Comparison of ENCODE assay signal across 8 cellular contexts in the genomic region with DNA sequence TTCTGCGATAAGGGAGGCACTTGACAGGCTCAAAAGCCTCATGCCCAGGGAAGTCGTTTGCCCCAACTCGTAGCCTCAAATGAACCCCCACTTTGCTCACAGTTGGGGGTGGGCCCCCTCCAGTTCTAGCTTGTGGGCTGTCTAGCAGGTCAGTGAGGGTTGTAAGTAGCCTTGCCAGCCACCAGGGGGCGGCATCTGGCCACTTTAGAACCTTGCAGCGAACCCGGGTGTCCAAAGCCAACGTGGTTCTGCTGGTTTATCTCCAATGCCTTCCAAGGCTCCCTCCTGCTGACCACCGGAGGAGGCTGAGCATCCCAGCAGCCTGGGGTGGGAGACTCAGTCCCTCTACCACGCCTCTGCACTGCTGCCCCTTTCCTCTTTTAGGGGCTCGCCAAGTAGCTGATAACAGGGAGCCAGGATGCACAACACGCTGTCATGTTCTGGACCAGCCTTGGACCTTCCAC. TPM values are rescaled to one million over a fixed set of nuclear protein-coding genes. Genes with fewer than 3 reads are reported as not detected.
DNase-seq lines count a peak whose midpoint lies in the region; ATAC-seq, FAIRE-seq and TF ChIP-seq lines count a peak whose summit lies in the region.

No MANE protein-coding gene starts in this region.

- WGBS in A549 (ENCODE audit: missing lambda C conversion rate), result 15% methylated on average over 9 of the region's 11 CpGs

- no peaks in the 10 kb centered on the region for H4K20me1 ChIP-seq in OCI-LY1 (ENCODE audit: insufficient read depth, low read length)
- H4K20me1 ChIP-seq in neural cell (ENCODE audit: insufficient read depth), result no peaks in the 10 kb centered on the region

- peak; percentile 88 for TF ChIP-seq CTCF in A549 (IDR thresholded peaks at IDR 0.05)
- peak; percentile 85 for TF ChIP-seq CTCF in OCI-LY1 (IDR thresholded peaks at IDR 0.05; ENCODE audit: low read length)
- TF ChIP-seq CTCF in fibroblast of mammary gland (conservative IDR thresholded peaks at IDR 0.05; ENCODE audit: control insufficient read depth, insufficient read depth, low read depth, low read length), result peak; percentile 92
- peak; percentile 72 for TF ChIP-seq CTCF in neural cell (IDR thresholded peaks at IDR 0.05; ENCODE audit: poor library complexity, severe bottlenecking)

- no peaks in the 10 kb centered on the region for H3K9me3 ChIP-seq in A549
- no peaks in the 10 kb centered on the region for H3K9me3 ChIP-seq in OCI-LY1 (ENCODE audit: low read length)
- no peaks in the 10 kb centered on the region for H3K9me3 ChIP-seq in neural cell (ENCODE audit: low read length)

- peak; percentile 83 to 96 for DNase-seq in A549 (ENCODE audit: low read depth in 1 of 2, low spot score in 1 of 2)
- peak; percentile 70 for DNase-seq in activated T-cell treated with anti-CD3 and anti-CD28 coated beads for 48 hours (ENCODE audit: low read depth)
- DNase-seq in fibroblast of mammary gland (ENCODE audit: low read depth), result peak; percentile 72
- DNase-seq in stimulated activated naive CD4-positive, alpha-beta T cell treated with Interleukin-2 at 50 U/mL for 16 hours (lab: John Stamatoyannopoulos, UW), result peak; percentile 67

- no peaks in the 10 kb centered on the region for H3F3A ChIP-seq in OCI-LY1 (ENCODE audit: insufficient read depth, low read length)
- no peaks in the 10 kb centered on the region for H3F3A ChIP-seq in neural cell (ENCODE audit: insufficient read depth, low read length, poor library complexity, severe bottlenecking)

- TF ChIP-seq EP300 in A549 (IDR thresholded peaks at IDR 0.05), result no peak
- TF ChIP-seq EP300 in neural cell (conservative IDR thresholded peaks at IDR 0.05; ENCODE audit: poor library complexity, severe bottlenecking), result no peak

- CTCF ChIA-PET in A549 (lab: Yijun Ruan, JAX), result interaction anchor here (0.5 to 7.5 kb wide), 62 partner anchors 7 to 1147 kb away, joined by 3 to 118 read pairs (median 4); a partner anchor contains a TSS

- H3K27ac ChIP-seq in A549 (no peak overlapping the region), OCI-LY1 (ENCODE audit: low read depth, low read length, poor library complexity, severe bottlenecking) (no peak overlapping the region), neural cell (ENCODE audit: low read length) (no peak overlapping the region)

- no peak for FAIRE-seq in A549 (lab: Jason Lieb, UNC)

- H3K4me1 ChIP-seq in A549, result no peaks in the 10 kb centered on the region
- peaks cover 3% of the 10 kb centered on the region for H3K4me1 ChIP-seq in OCI-LY1 (ENCODE audit: insufficient read depth, low read length, severe bottlenecking)

- H3K4me3 ChIP-seq in A549 (no peak overlapping the region), OCI-LY1 (ENCODE audit: low read depth, low read length, poor library complexity, severe bottlenecking) (peak overlapping the region; percentile 39), fibroblast of mammary gland (ENCODE audit: control insufficient read depth, low read depth, low read length) (no peak overlapping the region), neural cell (ENCODE audit: low read length) (no peak overlapping the region)

- ATAC-seq in A549, result peak; percentile 92 to 98
- ATAC-seq in GM18508 (IDR thresholded peaks at IDR 0.05; ENCODE audit: insufficient read depth, unreplicated experiment), result peak; percentile 58
- ATAC-seq in HG03521 (IDR thresholded peaks at IDR 0.05; ENCODE audit: unreplicated experiment), result peak; percentile 88

- TF ChIP-seq POLR2A in A549 (IDR thresholded peaks at IDR 0.05; ENCODE audit: low read length), result no peak

- H3K9ac ChIP-seq in OCI-LY1 (ENCODE audit: low read length) (no peak overlapping the region), neural cell (ENCODE audit: low read length) (no peak overlapping the region)

- peak overlapping the region; percentile 83 for H3K4me2 ChIP-seq in A549
- H3K4me2 ChIP-seq in OCI-LY1 (ENCODE audit: low read length), result peak overlapping the region; percentile 53
- H3K4me2 ChIP-seq in neural cell (ENCODE audit: low read length), result no peak overlapping the region

- H3K36me3 ChIP-seq in OCI-LY1 (ENCODE audit: insufficient read depth, low read length), result no peaks in the 10 kb centered on the region
- H3K36me3 ChIP-seq in neural cell (ENCODE audit: insufficient read depth, low read length), result no peaks in the 10 kb centered on the region

- no peak overlapping the region for H2AFZ ChIP-seq in OCI-LY1 (ENCODE audit: low read length)
- no peak overlapping the region for H2AFZ ChIP-seq in neural cell (ENCODE audit: low read depth, low read length)

- peaks cover 6% of the 10 kb centered on the region for H3K27me3 ChIP-seq in OCI-LY1 (ENCODE audit: insufficient read depth, low read length)
- no peaks in the 10 kb centered on the region for H3K27me3 ChIP-seq in neural cell (ENCODE audit: insufficient read depth, low read depth, low read length)

- no peaks in the 10 kb centered on the region for H3K79me2 ChIP-seq in OCI-LY1 (ENCODE audit: insufficient read depth, low read length)
- no peaks in the 10 kb centered on the region for H3K79me2 ChIP-seq in neural cell (replicated peaks; ENCODE audit: insufficient read depth, low read length)

- peak; percentile 84 for TF ChIP-seq RAD21 in A549 (conservative IDR thresholded peaks at IDR 0.05 in 1 of 2, IDR thresholded peaks at IDR 0.05 in 1 of 2)
- TF ChIP-seq RAD21 in neural cell (conservative IDR thresholded peaks at IDR 0.05), result peak; percentile 67

- POLR2A ChIA-PET in A549 (lab: Yijun Ruan, JAX), result no interaction called here

- H3K9me2 ChIP-seq in OCI-LY1 (ENCODE audit: low read depth, low read length), result no peaks in the 10 kb centered on the region
- H3K9me2 ChIP-seq in neural cell (ENCODE audit: insufficient read depth, low read length), result no peaks in the 10 kb centered on the region

TF ChIP-seq in A549, 52 proteins besides CTCF, POLR2A, EP300 and RAD21:
- no peak for TF ChIP-seq HOXB13 (CRISPR knock-in tag; IDR thresholded peaks at IDR 0.05; ENCODE audit: low read depth)
- peak; percentile 66 for TF ChIP-seq SMC3 (IDR thresholded peaks at IDR 0.05)

TF ChIP-seq in neural cell, 6 proteins besides CTCF, POLR2A, EP300 and RAD21:
- TF ChIP-seq POLR2AphosphoS5 (IDR thresholded peaks at IDR 0.05) (no peak), SMC3 (conservative IDR thresholded peaks at IDR 0.05; ENCODE audit: poor library complexity) (peak; percentile 60)
- TF ChIP-seq, protein P1, sequence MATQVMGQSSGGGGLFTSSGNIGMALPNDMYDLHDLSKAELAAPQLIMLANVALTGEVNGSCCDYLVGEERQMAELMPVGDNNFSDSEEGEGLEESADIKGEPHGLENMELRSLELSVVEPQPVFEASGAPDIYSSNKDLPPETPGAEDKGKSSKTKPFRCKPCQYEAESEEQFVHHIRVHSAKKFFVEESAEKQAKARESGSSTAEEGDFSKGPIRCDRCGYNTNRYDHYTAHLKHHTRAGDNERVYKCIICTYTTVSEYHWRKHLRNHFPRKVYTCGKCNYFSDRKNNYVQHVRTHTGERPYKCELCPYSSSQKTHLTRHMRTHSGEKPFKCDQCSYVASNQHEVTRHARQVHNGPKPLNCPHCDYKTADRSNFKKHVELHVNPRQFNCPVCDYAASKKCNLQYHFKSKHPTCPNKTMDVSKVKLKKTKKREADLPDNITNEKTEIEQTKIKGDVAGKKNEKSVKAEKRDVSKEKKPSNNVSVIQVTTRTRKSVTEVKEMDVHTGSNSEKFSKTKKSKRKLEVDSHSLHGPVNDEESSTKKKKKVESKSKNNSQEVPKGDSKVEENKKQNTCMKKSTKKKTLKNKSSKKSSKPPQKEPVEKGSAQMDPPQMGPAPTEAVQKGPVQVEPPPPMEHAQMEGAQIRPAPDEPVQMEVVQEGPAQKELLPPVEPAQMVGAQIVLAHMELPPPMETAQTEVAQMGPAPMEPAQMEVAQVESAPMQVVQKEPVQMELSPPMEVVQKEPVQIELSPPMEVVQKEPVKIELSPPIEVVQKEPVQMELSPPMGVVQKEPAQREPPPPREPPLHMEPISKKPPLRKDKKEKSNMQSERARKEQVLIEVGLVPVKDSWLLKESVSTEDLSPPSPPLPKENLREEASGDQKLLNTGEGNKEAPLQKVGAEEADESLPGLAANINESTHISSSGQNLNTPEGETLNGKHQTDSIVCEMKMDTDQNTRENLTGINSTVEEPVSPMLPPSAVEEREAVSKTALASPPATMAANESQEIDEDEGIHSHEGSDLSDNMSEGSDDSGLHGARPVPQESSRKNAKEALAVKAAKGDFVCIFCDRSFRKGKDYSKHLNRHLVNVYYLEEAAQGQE (IDR thresholded peaks at IDR 0.05; ENCODE audit: borderline replicate concordance), result no peak

RNA-seq across cellular contexts. Expression of a gene that starts 9.2 kb away (rescaled TPM):
- polyA plus RNA-seq in A549 (2011; rRNA removed) (14.9 and 15.2 TPM in 2 replicates), A549 (2017; fragmentation: RNase III; extraction: RNeasy Plus Mini Kit Qiagen cat#74134 plus additional on column Dnase treatment) (9.1 to 9.6 TPM (median 9.5 TPM) in 3 replicates), neural cell (21.7 and 27.6 TPM in 2 replicates)
- polyA plus RNA-seq in A549 (2012; cell fraction: cytosol; rRNA removed), result 4.8 and 4.9 TPM in 2 replicates
- 8.5 and 9.1 TPM in 2 replicates for polyA plus RNA-seq in A549 (2012; cell fraction: nucleus; rRNA removed)
- 25.7 and 26.3 TPM in 2 replicates for polyA minus RNA-seq in A549 (2011; rRNA and poly(A)+ RNA removed)
- 90.1 and 93.1 TPM in 2 replicates for polyA minus RNA-seq in neural cell

RNA-seq across cellular contexts. Expression of a gene that starts 43.0 kb away (rescaled TPM):
- 27.8 and 42.0 TPM in 2 replicates for polyA plus RNA-seq in A549 (2011; rRNA removed)
- polyA plus RNA-seq in A549 (2012; cell fraction: cytosol; rRNA removed), result 50.6 and 55.8 TPM in 2 replicates
- polyA plus RNA-seq in A549 (2012; cell fraction: nucleus; rRNA removed), result 70.7 and 97.8 TPM in 2 replicates
- 78.4 to 94.8 TPM (median 79.6 TPM) in 3 replicates for polyA plus RNA-seq in A549 (2017; fragmentation: RNase III; extraction: RNeasy Plus Mini Kit Qiagen cat#74134 plus additional on column Dnase treatment)
- polyA minus RNA-seq in A549 (2011; rRNA and poly(A)+ RNA removed), result 11.2 and 12.3 TPM in 2 replicates
- polyA plus RNA-seq in neural cell, result 74.4 and 97.7 TPM in 2 replicates
- 32.6 and 35.3 TPM in 2 replicates for polyA minus RNA-seq in neural cell
